In genomic region chr2:95122197-95122551, GRCh38 we compare ENCODE assay signal across 8 cellular contexts. TPM values are rescaled to one million over a fixed set of nuclear protein-coding genes. Genes with fewer than 3 reads are reported as not detected.
DNase-seq lines count a peak whose midpoint lies in the region; ATAC-seq and TF ChIP-seq lines count a peak whose summit lies in the region.

No MANE protein-coding gene starts in this region.

- ATAC-seq in GM19395 (IDR thresholded peaks at IDR 0.05; ENCODE audit: unreplicated experiment), result peak; percentile 24
- ATAC-seq in IMR-90 (ENCODE audit: low read depth), result peak; percentile 12
- no peak for ATAC-seq in HG02763 (IDR thresholded peaks at IDR 0.05; ENCODE audit: unreplicated experiment)

- TF ChIP-seq CTCF in AG09309 (IDR thresholded peaks at IDR 0.05; ENCODE audit: control insufficient read depth, insufficient read depth, low read depth, low read length, missing control alignments), result no peak
- TF ChIP-seq CTCF in IMR-90 (conservative IDR thresholded peaks at IDR 0.05; ENCODE audit: low read depth, low read length), result no peak
- TF ChIP-seq CTCF in nephron (IDR thresholded peaks at IDR 0.05; ENCODE audit: unreplicated experiment in 3 of 3), result no peak

- peaks cover 8% of the 10 kb centered on the region; the same call in 1 of the 2 replicates for H4K20me1 ChIP-seq in IMR-90 (ENCODE audit: insufficient read depth, low read length)

- H2BK5ac ChIP-seq in IMR-90 (ENCODE audit: low read depth, low read length, poor library complexity, severe bottlenecking), result peak overlapping the region; percentile 30

- peak overlapping the region; percentile 69; the same call in 1 of the 2 replicates for H3K4ac ChIP-seq in IMR-90 (ENCODE audit: low read depth, low read length)

- peak overlapping the region; percentile 18; the same call in 1 of the 2 replicates for H3K27ac ChIP-seq in IMR-90 (ENCODE audit: insufficient read depth, low read length)

- peak overlapping the region; percentile 70; the same call in 1 of the 2 replicates for H3K14ac ChIP-seq in IMR-90 (replicated peaks; ENCODE audit: low read depth, low read length)

- no peak overlapping the region for H3K23ac ChIP-seq in IMR-90 (ENCODE audit: low read depth, low read length)

- H2BK120ac ChIP-seq in IMR-90 (ENCODE audit: low read depth, low read length), result no peak overlapping the region

- H3K36me3 Mint-ChIP-seq in dendritic cell treated with granulocyte-macrophage colony-stimulating factor and Interleukin-4, amounts not matched to agents 40 ng/mL and 50 ng/mL, for 4 days (ENCODE audit: low read depth), result peaks cover 35% of the 10 kb centered on the region
- H3K36me3 Mint-ChIP-seq in nephron (ENCODE audit: low read depth), result peaks cover 17% of the 10 kb centered on the region

- dilution Hi-C loops in IMR-90 (cut with HindIII; ENCODE audit: low sequenced_read_pairs, unreplicated experiment), result no loop called here

- no peaks in the 10 kb centered on the region for H3K27me3 ChIP-seq in IMR-90 (ENCODE audit: control insufficient read depth, insufficient read depth, low read length)

- no peak for TF ChIP-seq RAD21 in IMR-90 (IDR thresholded peaks at IDR 0.05; ENCODE audit: low read length)

- H4K8ac ChIP-seq in IMR-90 (ENCODE audit: low read depth in 2 of 2, low read length in 2 of 2), result peak overlapping the region; percentile 89 to 95

- H4K91ac ChIP-seq in IMR-90 (ENCODE audit: insufficient read depth, low read depth, low read length), result no peak overlapping the region

- H3K18ac ChIP-seq in IMR-90 (ENCODE audit: low read depth, low read length), result no peak overlapping the region

- H3K79me1 ChIP-seq in IMR-90 (ENCODE audit: low read depth in 1 of 2, low read length in 2 of 2), result peaks cover 11 to 30% of the 10 kb centered on the region in 2 experiments

- H3K4me2 ChIP-seq in IMR-90 (ENCODE audit: low read depth, low read length), result peak overlapping the region; percentile 90

- H2AK9ac ChIP-seq in IMR-90 (replicated peaks; ENCODE audit: low read depth, low read length, poor library complexity), result peak overlapping the region; percentile 93

- H2AFZ ChIP-seq in IMR-90 (replicated peaks; ENCODE audit: low read length, poor library complexity), result peak overlapping the region; percentile 99

- H3K4me1 Mint-ChIP-seq in dendritic cell treated with granulocyte-macrophage colony-stimulating factor and Interleukin-4, amounts not matched to agents 40 ng/mL and 50 ng/mL, for 4 days (ENCODE audit: low read depth), result peaks cover 38% of the 10 kb centered on the region
- peaks cover 18% of the 10 kb centered on the region for H3K4me1 Mint-ChIP-seq in nephron

- H2AK5ac ChIP-seq in IMR-90 (ENCODE audit: low read depth, low read length), result no peak overlapping the region

- no TSS peak for BruUV-seq in IMR-90 (replicated peaks; lab: Mats Ljungman, UMichigan)

- no peaks in the 10 kb centered on the region for H3K9me3 ChIP-seq in IMR-90 (ENCODE audit: control insufficient read depth, insufficient read depth, low read length)

- no peaks in the 10 kb centered on the region for H3K4me1 ChIP-seq in IMR-90 (ENCODE audit: control insufficient read depth, insufficient read depth, low read length)

- peaks cover 4% of the 10 kb centered on the region for H3K27me3 Mint-ChIP-seq in dendritic cell treated with granulocyte-macrophage colony-stimulating factor and Interleukin-4, amounts not matched to agents 40 ng/mL and 50 ng/mL, for 4 days
- H3K27me3 Mint-ChIP-seq in nephron (ENCODE audit: low read depth), result no peaks in the 10 kb centered on the region

- CTCF ChIA-PET in IMR-90 (lab: Yijun Ruan, JAX), result no interaction called here

- no peaks in the 10 kb centered on the region; the same call in 1 of the 2 replicates for H3K36me3 ChIP-seq in IMR-90 (ENCODE audit: control insufficient read depth, insufficient read depth, low read length)

- DNase-seq in AG09309 (ENCODE audit: low read depth), result no peak
- no peak for DNase-seq in IMR-90
- no peak for DNase-seq in NCI-H1092 treated with DMSO at 0.1 percent for 48 hours (lab: John Stamatoyannopoulos, UW)
- DNase-seq in stimulated activated naive CD4-positive, alpha-beta T cell (lab: John Stamatoyannopoulos, UW), result no peak

- H3K4me3 ChIP-seq in AG09309 (ENCODE audit: control insufficient read depth, low read depth, low read length) (peak overlapping the region; percentile 93), IMR-90 (ENCODE audit: insufficient read depth, low read depth, low read length) (peak overlapping the region; percentile 91)

- peak overlapping the region; percentile 95 for H3K27ac Mint-ChIP-seq in dendritic cell treated with granulocyte-macrophage colony-stimulating factor and Interleukin-4, amounts not matched to agents 40 ng/mL and 50 ng/mL, for 4 days
- peak overlapping the region; percentile 98 to 100 (median 99) for H3K27ac Mint-ChIP-seq in nephron

- no CpG with 5 or more reads among the region's 5 CpGs for WGBS in IMR-90 (ENCODE audit: extremely low coverage in 2 of 2, insufficient read length in 1 of 2), 2 experiments

- intact Hi-C loops in IMR-90 (cut with micrococcal nuclease), result loop anchor here (5.0 kb wide), 2 partner anchors 45 to 225 kb away; partner anchors contain the start of gene ZNF2
- intact Hi-C loops in dendritic cell treated with granulocyte-macrophage colony-stimulating factor and Interleukin-4, amounts not matched to agents 40 ng/mL and 50 ng/mL, for 4 days (cut with micrococcal nuclease), result loop anchor here (1.0 kb wide), 1 partner anchor 43 kb away; the partner anchor contains the start of gene ZNF2

- no peak for TF ChIP-seq POLR2A in IMR-90 (IDR thresholded peaks at IDR 0.05; ENCODE audit: low read depth, low read length)

- H3K9ac ChIP-seq in IMR-90 (ENCODE audit: low read depth, low read length), result peak overlapping the region; percentile 76

- H3K9me1 ChIP-seq in IMR-90 (ENCODE audit: insufficient read depth, low read length), result peaks cover 6% of the 10 kb centered on the region; the same call in 1 of the 2 replicates

- in situ Hi-C loops in IMR-90 (cut with MboI; ENCODE audit: low sequenced_read_pairs), result no loop called here

- no peak overlapping the region; the same call in 2 of the 3 replicates for H2BK15ac ChIP-seq in IMR-90 (ENCODE audit: low read depth, low read length)

- POLR2A ChIA-PET in IMR-90 (lab: Charles Lee; ENCODE audit: unreplicated experiment), result no interaction called here

- H4K5ac ChIP-seq in IMR-90 (ENCODE audit: low read depth, low read length), result peak overlapping the region; percentile 40; the same call in 1 of the 2 replicates

- peak overlapping the region; percentile 73; the same call in 1 of the 2 replicates for H3K56ac ChIP-seq in IMR-90 (ENCODE audit: extremely low read depth, insufficient read depth, low read length)

- H3K4me3 Mint-ChIP-seq in dendritic cell treated with granulocyte-macrophage colony-stimulating factor and Interleukin-4, amounts not matched to agents 40 ng/mL and 50 ng/mL, for 4 days, result peak overlapping the region; percentile 99
- peak overlapping the region; percentile 97 to 99 (median 98) for H3K4me3 Mint-ChIP-seq in nephron

- no peaks in the 10 kb centered on the region for H3K9me3 Mint-ChIP-seq in dendritic cell treated with granulocyte-macrophage colony-stimulating factor and Interleukin-4, amounts not matched to agents 40 ng/mL and 50 ng/mL, for 4 days
- no peaks in the 10 kb centered on the region for H3K9me3 Mint-ChIP-seq in nephron

- no peak overlapping the region for H2BK20ac ChIP-seq in IMR-90 (ENCODE audit: low read depth, low read length)

TF ChIP-seq in IMR-90, 13 proteins besides CTCF, POLR2A, EP300 and RAD21:
- no peak for TF ChIP-seq BHLHE40 (IDR thresholded peaks at IDR 0.05; ENCODE audit: low read depth, low read length)

RNA-seq across cellular contexts. Expression of gene MRPS5, which starts 0.6 kb away (rescaled TPM):
- 27.6 and 35.8 TPM in 2 replicates for total RNA-seq in IMR-90 (2012; rRNA removed)
- polyA plus RNA-seq in IMR-90 (2012; rRNA removed), result 42.5 and 44.1 TPM in 2 replicates
- 24.9 and 28.4 TPM in 2 replicates for polyA plus RNA-seq in IMR-90 (2012; cell fraction: cytosol; rRNA removed)
- polyA plus RNA-seq in IMR-90 (2012; cell fraction: nucleus; rRNA removed; ENCODE audit: low replicate concordance), result 49.4 and 110 TPM in 2 replicates

RNA-seq across cellular contexts. Expression of gene ZNF514, which starts 37.5 kb away (rescaled TPM):
- total RNA-seq in IMR-90 (2012; rRNA removed), result 6.5 and 7.2 TPM in 2 replicates
- 4.4 and 5.3 TPM in 2 replicates for polyA plus RNA-seq in IMR-90 (2012; rRNA removed)
- 0.96 and 1.4 TPM in 2 replicates for polyA plus RNA-seq in IMR-90 (2012; cell fraction: cytosol; rRNA removed)
- polyA plus RNA-seq in IMR-90 (2012; cell fraction: nucleus; rRNA removed; ENCODE audit: low replicate concordance), result 6.5 and 29.3 TPM in 2 replicates

RNA-seq across cellular contexts. Expression of gene ZNF2, which starts 43.4 kb away (rescaled TPM):
- 7.3 and 7.8 TPM in 2 replicates for total RNA-seq in IMR-90 (2012; rRNA removed)
- polyA plus RNA-seq in IMR-90 (2012; rRNA removed), result 1.3 and 2.7 TPM in 2 replicates
- polyA plus RNA-seq in IMR-90 (2012; cell fraction: cytosol; rRNA removed), result 0.75 and 1.4 TPM in 2 replicates
- 1.5 and 2.9 TPM in 2 replicates for polyA plus RNA-seq in IMR-90 (2012; cell fraction: nucleus; rRNA removed; ENCODE audit: low replicate concordance)
